ENCODE assay signal across 1 cellular context in the genomic region with DNA sequence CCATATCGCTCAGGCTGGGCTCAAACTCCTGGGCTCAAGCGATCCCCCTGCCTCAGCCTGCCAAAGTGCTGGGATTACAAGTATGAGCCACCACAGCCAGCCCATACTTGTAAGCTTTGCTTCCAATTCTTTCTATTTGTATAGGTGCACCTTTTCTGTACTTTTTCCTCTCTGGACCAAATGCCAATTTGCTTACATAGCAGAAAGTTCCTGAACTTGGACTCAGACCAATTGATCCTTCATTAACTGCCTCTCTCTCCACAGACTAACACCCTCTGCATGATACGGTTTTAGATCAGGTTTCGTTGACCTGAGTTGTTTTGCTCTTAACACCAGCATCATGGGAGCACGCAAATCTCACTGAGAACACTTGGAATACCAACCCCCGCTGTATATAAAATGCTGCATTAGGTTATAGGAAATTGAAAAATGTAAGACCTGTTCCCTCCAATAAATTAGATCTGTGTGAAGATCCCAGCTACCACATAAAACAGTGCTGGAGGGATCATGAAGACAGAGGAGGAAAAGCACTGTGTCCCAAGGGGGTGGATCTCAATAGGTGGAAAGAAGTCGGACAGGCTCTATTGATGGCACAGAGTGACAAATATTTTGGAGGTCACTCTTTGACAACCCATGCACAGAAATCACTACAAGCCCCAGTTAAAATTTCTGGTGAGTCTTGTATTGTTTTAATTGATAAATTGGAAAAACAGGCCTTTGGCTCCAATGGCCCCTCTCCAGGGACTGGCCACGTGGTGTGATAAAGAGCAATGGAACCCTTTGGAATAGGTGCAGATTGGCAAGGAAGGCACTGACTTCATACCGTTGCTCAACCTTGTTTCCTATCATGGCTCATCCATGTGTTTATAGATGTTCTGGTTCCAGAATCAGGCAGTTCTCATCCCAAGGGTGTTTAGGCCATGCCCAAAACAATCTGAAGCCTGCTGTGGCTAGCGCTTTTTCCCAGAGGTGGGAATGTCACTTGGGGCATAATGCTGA.
TF ChIP-seq lines count a peak whose summit lies in the region.

No MANE protein-coding gene starts in this region.

TF ChIP-seq in liver, 16 proteins besides CTCF, POLR2A, EP300 and RAD21 (continued from another document):
- TF ChIP-seq REST (IDR thresholded peaks at IDR 0.05): peak; percentile 61
- peak; percentile 89 for TF ChIP-seq MAX (IDR thresholded peaks at IDR 0.05)
- TF ChIP-seq SP1 (IDR thresholded peaks at IDR 0.05): peak; percentile 35
- TF ChIP-seq HNF4G (IDR thresholded peaks at IDR 0.05): no peak
- no peak for TF ChIP-seq TAF1 (conservative IDR thresholded peaks at IDR 0.05)
- peak; percentile 41 for TF ChIP-seq FOXA2 (IDR thresholded peaks at IDR 0.05)
- peak; percentile 46 to 89 for TF ChIP-seq RXRA (IDR thresholded peaks at IDR 0.05)
- TF ChIP-seq JUND (IDR thresholded peaks at IDR 0.05): peak; percentile 14 to 85
